9 cellular contexts compared by ENCODE assay signal in genomic region chr10:125157473-125157865, GRCh38. TPM values are rescaled to one million over a fixed set of nuclear protein-coding genes. Genes with fewer than 3 reads are reported as not detected.
DNase-seq lines count a peak whose midpoint lies in the region; ATAC-seq and TF ChIP-seq lines count a peak whose summit lies in the region.
"Had no signal": no experiment of that assay in that cellular context is flagged by ENCODE, and none has a peak within 500 bp of the region (broad histone marks: within the 10 kb centered on the region; RNA-seq: fewer than 3 reads in every experiment).

No MANE protein-coding gene starts in this region.

- TF ChIP-seq POLR2A in upper lobe of left lung (IDR thresholded peaks at IDR 0.05) = peak in 1 of 4 donors; percentile 18

- H3K27me3 Mint-ChIP-seq in memory B cell = peaks cover 16% of the 10 kb centered on the region

- no peaks in the 10 kb centered on the region for H3K9me3 Mint-ChIP-seq in memory B cell
- no peaks in the 10 kb centered on the region for H3K9me3 Mint-ChIP-seq in stimulated activated effector memory CD8-positive, alpha-beta T cell treated with anti-CD3 and anti-CD28 coated beads, Interleukin-12 subunit alpha, Interleukin-12 subunit beta, amount 100 ng/mL, for 72 hours

- H3K36me3 Mint-ChIP-seq in memory B cell = no peaks in the 10 kb centered on the region
- no peaks in the 10 kb centered on the region for H3K36me3 Mint-ChIP-seq in stimulated activated effector memory CD8-positive, alpha-beta T cell treated with anti-CD3 and anti-CD28 coated beads, Interleukin-12 subunit alpha, Interleukin-12 subunit beta, amount 100 ng/mL, for 72 hours

- TF ChIP-seq CTCF in cardiac muscle cell (IDR thresholded peaks at IDR 0.05; ENCODE audit: low read depth, low read length) = no peak
- no peak for TF ChIP-seq CTCF in brain microvascular endothelial cell (IDR thresholded peaks at IDR 0.05; ENCODE audit: low read depth, low read length, missing control alignments)
- TF ChIP-seq CTCF in upper lobe of left lung (IDR thresholded peaks at IDR 0.05) = no peak

- H3K4me3 ChIP-seq in cardiac muscle cell (peak overlapping the region; percentile 97), brain microvascular endothelial cell (ENCODE audit: low read depth, low read length) (peak overlapping the region; percentile 72), upper lobe of left lung (peak overlapping the region in 3 of 4 donors; percentile 91 to 94 (median 94))
- H3K4me3 ChIP-seq: lung had no signal

- no peak for DNase-seq in cardiac muscle cell (ENCODE audit: low read depth in 1 of 2, low spot score in 1 of 2)
- DNase-seq in left cardiac atrium = no peak
- no peak for DNase-seq in brain microvascular endothelial cell
- no peak for DNase-seq in memory B cell (ENCODE audit: low spot score in 2 of 2)
- DNase-seq in upper lobe of left lung = no peak
- no peak for DNase-seq in stimulated activated effector memory CD8-positive, alpha-beta T cell treated with anti-CD3 and anti-CD28 coated beads, Interleukin-12 subunit alpha, Interleukin-12 subunit beta, amount 100 ng/mL, for 72 hours (ENCODE audit: low spot score in 2 of 2)
- DNase-seq in SHP77 treated with DMSO at 0.1 percent for 48 hours (lab: John Stamatoyannopoulos, UW) = no peak

- H3K4me3 Mint-ChIP-seq in memory B cell = peak overlapping the region; percentile 27
- H3K4me3 Mint-ChIP-seq in stimulated activated effector memory CD8-positive, alpha-beta T cell treated with anti-CD3 and anti-CD28 coated beads, Interleukin-12 subunit alpha, Interleukin-12 subunit beta, amount 100 ng/mL, for 72 hours = no peak overlapping the region

- no peaks in the 10 kb centered on the region for H3K27me3 ChIP-seq in cardiac muscle cell
- no peaks in the 10 kb centered on the region for H3K27me3 ChIP-seq in brain microvascular endothelial cell (replicated peaks)
- peaks cover 0 to 3% (median 0%) of the 10 kb centered on the region in 4 donors for H3K27me3 ChIP-seq in upper lobe of left lung

- no peak for TF ChIP-seq EP300 in upper lobe of left lung (IDR thresholded peaks at IDR 0.05)

- H3K4me1 ChIP-seq in cardiac muscle cell (ENCODE audit: low read depth) = peaks cover 55% of the 10 kb centered on the region
- peaks cover 53 to 72% (median 64%) of the 10 kb centered on the region in 4 donors for H3K4me1 ChIP-seq in upper lobe of left lung

- H3K36me3 ChIP-seq in cardiac muscle cell (no peaks in the 10 kb centered on the region), brain microvascular endothelial cell (replicated peaks) (no peaks in the 10 kb centered on the region), upper lobe of left lung (no peaks in the 10 kb centered on the region)

- no peak overlapping the region for H3K27ac Mint-ChIP-seq in memory B cell
- H3K27ac Mint-ChIP-seq in stimulated activated effector memory CD8-positive, alpha-beta T cell treated with anti-CD3 and anti-CD28 coated beads, Interleukin-12 subunit alpha, Interleukin-12 subunit beta, amount 100 ng/mL, for 72 hours = no peak overlapping the region

- no peaks in the 10 kb centered on the region for H3K4me1 Mint-ChIP-seq in memory B cell
- no peaks in the 10 kb centered on the region for H3K4me1 Mint-ChIP-seq in stimulated activated effector memory CD8-positive, alpha-beta T cell treated with anti-CD3 and anti-CD28 coated beads, Interleukin-12 subunit alpha, Interleukin-12 subunit beta, amount 100 ng/mL, for 72 hours

- H3K27ac ChIP-seq in cardiac muscle cell (no peak overlapping the region), brain microvascular endothelial cell (peak overlapping the region; percentile 96), upper lobe of left lung (peak overlapping the region; percentile 96 to 100 (median 97))

- H3K9me3 ChIP-seq in cardiac muscle cell (ENCODE audit: low read depth) (no peaks in the 10 kb centered on the region), upper lobe of left lung (no peaks in the 10 kb centered on the region)

- WGBS in upper lobe of left lung, 2 donors = 13 to 18% methylated on average over 3 of the region's 3 CpGs

- in situ Hi-C loops in brain microvascular endothelial cell (cut with HindIII; ENCODE audit: low pct_ligation_motif_present, low sequenced_read_pairs) = no loop called here

- intact Hi-C loops in left cardiac atrium (cut with DNase I) = loop anchor here in 1 of 2 donors (10.0 kb wide), 1 partner anchor 73 kb away; no protein-coding TSS in a partner anchor

- ATAC-seq in left cardiac atrium = no peak
- no peak for ATAC-seq in memory B cell (ENCODE audit: low read depth)
- ATAC-seq in upper lobe of left lung (ENCODE audit: low FRiP score in 2 of 2) = no peak
- no peak for ATAC-seq in stimulated activated effector memory CD8-positive, alpha-beta T cell treated with anti-CD3 and anti-CD28 coated beads, Interleukin-12 subunit alpha, Interleukin-12 subunit beta, amount 100 ng/mL, for 72 hours
- no peak for ATAC-seq in HG03097 (IDR thresholded peaks at IDR 0.05; ENCODE audit: low FRiP score, unreplicated experiment)

RNA-seq across cellular contexts. Expression of gene CTBP2, which starts 2.9 kb away (rescaled TPM):
- 67.4 and 88.3 TPM in 2 replicates for total RNA-seq in cardiac muscle cell
- 67.8 and 74.5 TPM in 2 replicates for polyA plus RNA-seq in cardiac muscle cell
- total RNA-seq in left cardiac atrium = 10 to 100 TPM; 30.8 to 36.8 TPM
- total RNA-seq in upper lobe of left lung = 10 to 100 TPM; 47.1 to 82.5 (median 59.7) TPM
